21 cellular contexts compared by ENCODE assay signal in the genomic region with DNA sequence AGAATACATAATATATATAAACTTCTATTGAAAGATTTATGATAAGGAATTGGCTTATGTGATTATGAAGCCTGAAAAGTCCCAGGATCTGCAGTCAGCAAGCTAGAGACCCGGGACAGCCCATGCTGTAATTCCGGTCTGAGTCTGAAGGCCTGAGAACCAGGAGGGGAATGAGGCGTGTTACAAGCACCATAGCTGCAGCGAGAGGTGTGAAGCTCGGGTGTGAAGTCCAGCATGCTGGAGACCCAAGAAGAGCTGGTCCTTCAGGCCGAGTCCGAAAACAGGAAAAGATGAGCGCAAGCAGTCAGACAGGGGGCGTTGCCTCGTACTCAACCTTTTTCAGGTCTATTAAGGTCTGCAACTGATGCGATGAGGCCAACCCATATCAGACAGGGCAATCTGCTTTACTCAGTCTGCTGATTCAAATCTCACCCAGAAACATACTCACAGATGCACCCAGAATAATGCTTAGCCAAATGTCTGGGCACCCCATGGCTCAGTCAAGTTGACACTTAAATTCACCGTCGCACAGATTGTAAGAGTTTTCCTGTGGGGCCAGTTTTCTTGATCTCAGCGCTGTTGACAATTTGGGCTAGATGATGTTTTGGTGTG. TPM values are rescaled to one million over a fixed set of nuclear protein-coding genes. Genes with fewer than 3 reads are reported as not detected.
DNase-seq lines count a peak whose midpoint lies in the region; ATAC-seq and TF ChIP-seq lines count a peak whose summit lies in the region.
"Had no signal": no experiment of that assay in that cellular context is flagged by ENCODE, and none has a peak within 500 bp of the region (broad histone marks: within the 10 kb centered on the region; RNA-seq: fewer than 3 reads in every experiment).

No MANE protein-coding gene starts in this region.

- H4K20me1 ChIP-seq in HCT116 (ENCODE audit: insufficient read depth), result no peaks in the 10 kb centered on the region
- H4K20me1 ChIP-seq: BLaER1 had no signal

- H3K9me3 Mint-ChIP-seq in brain (peaks cover 0 to 11% (median 3%) of the 10 kb centered on the region in 5 experiments), Calu3 (ENCODE audit: low read depth, unreplicated experiment) (no peaks in the 10 kb centered on the region)
- no peaks in the 10 kb centered on the region for H3K9me3 Mint-ChIP-seq in stimulated activated effector memory CD8-positive, alpha-beta T cell treated with anti-CD3 and anti-CD28 coated beads, Interleukin-12 subunit alpha, Interleukin-12 subunit beta, amount 100 ng/mL, for 72 hours
- H3K9me3 Mint-ChIP-seq in activated CD4-positive, alpha-beta T cell treated with anti-CD3 and anti-CD28 coated beads, Interleukin-2, amount 10 ng/mL, durations not matched to agents 7 days and 5 days, result no peaks in the 10 kb centered on the region
- H3K9me3 Mint-ChIP-seq: CD4-positive, CD25-positive, alpha-beta regulatory T cell; CD8-positive, alpha-beta T cell; GM23338 had no signal

- POLR2A ChIA-PET in HCT116 (lab: Charles Lee), result no interaction called here
- POLR2A ChIA-PET in activated CD4-positive, alpha-beta T cell treated with anti-CD3 and anti-CD28 coated beads, Interleukin-2, amount 10 ng/mL, durations not matched to agents 7 days and 5 days (lab: Charles Lee), result no interaction called here

- peaks cover 7% of the 10 kb centered on the region for H3K27me3 Mint-ChIP-seq in brain
- peaks cover 88% of the 10 kb centered on the region for H3K27me3 Mint-ChIP-seq in Calu3 (ENCODE audit: unreplicated experiment)
- H3K27me3 Mint-ChIP-seq in activated CD4-positive, alpha-beta T cell treated with anti-CD3 and anti-CD28 coated beads, Interleukin-2, amount 10 ng/mL, durations not matched to agents 7 days and 5 days, result peaks cover 17% of the 10 kb centered on the region

- H2AFZ ChIP-seq in HCT116 (ENCODE audit: low read depth, low read length, poor library complexity, severe bottlenecking), result no peak overlapping the region

- H3K36me3 Mint-ChIP-seq in brain (no peaks in the 10 kb centered on the region), Calu3 (ENCODE audit: insufficient read depth, unreplicated experiment) (no peaks in the 10 kb centered on the region)
- no peaks in the 10 kb centered on the region for H3K36me3 Mint-ChIP-seq in stimulated activated effector memory CD8-positive, alpha-beta T cell treated with anti-CD3 and anti-CD28 coated beads, Interleukin-12 subunit alpha, Interleukin-12 subunit beta, amount 100 ng/mL, for 72 hours
- no peaks in the 10 kb centered on the region for H3K36me3 Mint-ChIP-seq in activated CD4-positive, alpha-beta T cell treated with anti-CD3 and anti-CD28 coated beads, Interleukin-2, amount 10 ng/mL, durations not matched to agents 7 days and 5 days (ENCODE audit: low read depth)
- H3K36me3 Mint-ChIP-seq: CD4-positive, CD25-positive, alpha-beta regulatory T cell; CD8-positive, alpha-beta T cell had no signal

- H3K27ac ChIP-seq in HCT116 (ENCODE audit: low read depth, low read length), result no peak overlapping the region
- H3K27ac ChIP-seq in dorsolateral prefrontal cortex, result no peak overlapping the region
- H3K27ac ChIP-seq: 22Rv1, BLaER1, C4-2B had no signal

- CTCF ChIA-PET in HCT116 (lab: Charles Lee), result no interaction called here
- CTCF ChIA-PET in Calu3 (lab: Charles Lee), result interaction anchor here (0.9 to 1.4 kb wide), 3 partner anchors 12 to 16 kb away, joined by 3 to 5 read pairs (median 5); no protein-coding TSS in a partner anchor
- CTCF ChIA-PET in activated CD4-positive, alpha-beta T cell treated with anti-CD3 and anti-CD28 coated beads, Interleukin-2, amount 10 ng/mL, durations not matched to agents 7 days and 5 days (lab: Charles Lee), result interaction anchor here (0.6 to 1.4 kb wide), 3 partner anchors 9 to 253 kb away, joined by 3 to 5 read pairs (median 3); no protein-coding TSS in a partner anchor

- no peaks in the 10 kb centered on the region for H3K9me3 ChIP-seq in HCT116 (ENCODE audit: control insufficient read depth in 1 of 2, insufficient read depth in 1 of 2, low read depth in 1 of 2, low read length in 2 of 2)
- H3K9me3 ChIP-seq: BLaER1, Caco-2, HAP-1 had no signal

- H3K9me2 ChIP-seq in HCT116 (ENCODE audit: insufficient read depth), result no peaks in the 10 kb centered on the region

- H3K4me3 ChIP-seq in HCT116 (replicated peaks in 1 of 2; ENCODE audit: low read depth in 1 of 2, low read length in 2 of 2) (no peak overlapping the region), dorsolateral prefrontal cortex (no peak overlapping the region)
- H3K4me3 ChIP-seq: BLaER1, GM12878, GM23338, HAP-1 had no signal

- DNase-seq in HCT116 (ENCODE audit: low read depth, low spot score), result no peak
- peak; percentile 15 for DNase-seq in left kidney (ENCODE audit: low read depth, low spot score)
- no peak for DNase-seq in stimulated activated effector memory CD8-positive, alpha-beta T cell treated with anti-CD3 and anti-CD28 coated beads, Interleukin-12 subunit alpha, Interleukin-12 subunit beta, amount 100 ng/mL, for 72 hours (ENCODE audit: low spot score in 2 of 2)
- DNase-seq in dorsolateral prefrontal cortex, result no peak
- no peak for DNase-seq in Calu3
- DNase-seq in activated CD4-positive, alpha-beta T cell treated with anti-CD3 and anti-CD28 coated beads, Interleukin-2, amount 10 ng/mL, durations not matched to agents 7 days and 5 days, result no peak
- DNase-seq: Caco-2; CD4-positive, CD25-positive, alpha-beta regulatory T cell; CD8-positive, alpha-beta T cell; DMS 273 treated with DMSO at 0.1 percent for 48 hours; DMS79; EL; GDM1 had no signal

- no peak overlapping the region for H3K9ac ChIP-seq in HCT116 (ENCODE audit: low read length)
- H3K9ac ChIP-seq: BLaER1 had no signal

- peak; percentile 5; the same call in 1 of the 2 replicates for ATAC-seq in HCT116
- ATAC-seq in stimulated activated effector memory CD8-positive, alpha-beta T cell treated with anti-CD3 and anti-CD28 coated beads, Interleukin-12 subunit alpha, Interleukin-12 subunit beta, amount 100 ng/mL, for 72 hours, result peak; percentile 34
- ATAC-seq: CD8-positive, alpha-beta T cell; GM12878 had no signal

- H3K27ac Mint-ChIP-seq in brain, result peak overlapping the region in 3 of 5 experiments; percentile 27 to 82 (median 61)
- no peak overlapping the region for H3K27ac Mint-ChIP-seq in stimulated activated effector memory CD8-positive, alpha-beta T cell treated with anti-CD3 and anti-CD28 coated beads, Interleukin-12 subunit alpha, Interleukin-12 subunit beta, amount 100 ng/mL, for 72 hours
- H3K27ac Mint-ChIP-seq in Calu3 (ENCODE audit: unreplicated experiment), result no peak overlapping the region
- no peak overlapping the region for H3K27ac Mint-ChIP-seq in activated CD4-positive, alpha-beta T cell treated with anti-CD3 and anti-CD28 coated beads, Interleukin-2, amount 10 ng/mL, durations not matched to agents 7 days and 5 days
- H3K27ac Mint-ChIP-seq: B cell; CD8-positive, alpha-beta T cell; GM23338 had no signal

- H3K36me3 ChIP-seq in HCT116 (ENCODE audit: control insufficient read depth in 1 of 2, insufficient read depth in 2 of 2, low read length in 2 of 2), result no peaks in the 10 kb centered on the region
- H3K36me3 ChIP-seq: BLaER1, HAP-1 had no signal

- intact Hi-C loops in HCT116 (cut with micrococcal nuclease) (no loop called here), dorsolateral prefrontal cortex (cut with DNase I) (no loop called here), Calu3 (cut with micrococcal nuclease; ENCODE audit: unreplicated experiment) (no loop called here)

- BruUV-seq in HCT116 (replicated peaks; lab: Mats Ljungman, UMichigan), result no TSS peak
- no TSS peak for BruUV-seq in Calu3 (replicated peaks; lab: Mats Ljungman, UMichigan)

- no peak for TF ChIP-seq RAD21 in HCT116 (IDR thresholded peaks at IDR 0.05; ENCODE audit: low read depth)

- no peak for TF ChIP-seq POLR2A in HCT116 (IDR thresholded peaks at IDR 0.05; ENCODE audit: borderline replicate concordance, extremely low read depth, insufficient read depth, insufficient read length)

- no peak overlapping the region for H3K4me3 Mint-ChIP-seq in brain
- H3K4me3 Mint-ChIP-seq in stimulated activated effector memory CD8-positive, alpha-beta T cell treated with anti-CD3 and anti-CD28 coated beads, Interleukin-12 subunit alpha, Interleukin-12 subunit beta, amount 100 ng/mL, for 72 hours, result no peak overlapping the region
- H3K4me3 Mint-ChIP-seq in Calu3 (ENCODE audit: low read depth, unreplicated experiment), result no peak overlapping the region
- no peak overlapping the region for H3K4me3 Mint-ChIP-seq in activated CD4-positive, alpha-beta T cell treated with anti-CD3 and anti-CD28 coated beads, Interleukin-2, amount 10 ng/mL, durations not matched to agents 7 days and 5 days
- H3K4me3 Mint-ChIP-seq: B cell; CD4-positive, CD25-positive, alpha-beta regulatory T cell; CD8-positive, alpha-beta T cell; GM23338 had no signal

- peak overlapping the region; percentile 33 for H3K4me2 ChIP-seq in HCT116 (ENCODE audit: low read length)
- H3K4me2 ChIP-seq: BLaER1, GM23338 had no signal

- no peaks in the 10 kb centered on the region for H3K79me2 ChIP-seq in HCT116 (ENCODE audit: insufficient read depth, low read length)

- peaks cover 8 to 41% of the 10 kb centered on the region in 2 experiments for H3K4me1 ChIP-seq in HCT116 (ENCODE audit: control insufficient read depth in 1 of 2, insufficient read depth in 2 of 2, low read length in 2 of 2)
- H3K4me1 ChIP-seq: HAP-1 had no signal

- TF ChIP-seq CTCF in HCT116 (IDR thresholded peaks at IDR 0.05 in 2 of 3, conservative IDR thresholded peaks at IDR 0.05 in 1 of 3; ENCODE audit: borderline replicate concordance in 1 of 3, insufficient read depth in 1 of 3, low read depth in 2 of 3, low read length in 2 of 3) (0 out of 6 replicates have a peak, but pooled peaks of 1 of the 3 experiments have one; percentile 4), brain (conservative IDR thresholded peaks at IDR 0.05) (no peak), dorsolateral prefrontal cortex (IDR thresholded peaks at IDR 0.05 in 54 of 56, conservative IDR thresholded peaks at IDR 0.05 in 2 of 56; ENCODE audit: low read depth in 1 of 56, partially characterized antibody in 56 of 56) (no peak), Calu3 (IDR thresholded peaks at IDR 0.05; ENCODE audit: unreplicated experiment) (no peak)

- no peaks in the 10 kb centered on the region for H3K27me3 ChIP-seq in HCT116 (ENCODE audit: insufficient read depth, low read length)
- peaks cover 0 to 4% (median 0%) of the 10 kb centered on the region in 45 donors for H3K27me3 ChIP-seq in dorsolateral prefrontal cortex
- H3K27me3 ChIP-seq: BLaER1 had no signal

- RAD21 ChIA-PET in HCT116 (lab: Charles Lee; ENCODE audit: low non-redundant PET in 1 of 2, low total read pairs in 2 of 2, uncharacterized antibody in 2 of 2, unreplicated experiment in 2 of 2), result no interaction called here

- peaks cover 62% of the 10 kb centered on the region for H3K4me1 Mint-ChIP-seq in brain
- peaks cover 5% of the 10 kb centered on the region for H3K4me1 Mint-ChIP-seq in stimulated activated effector memory CD8-positive, alpha-beta T cell treated with anti-CD3 and anti-CD28 coated beads, Interleukin-12 subunit alpha, Interleukin-12 subunit beta, amount 100 ng/mL, for 72 hours
- H3K4me1 Mint-ChIP-seq in Calu3 (ENCODE audit: low read depth, unreplicated experiment), result peaks cover under 1% of the 10 kb centered on the region
- peaks cover 11% of the 10 kb centered on the region for H3K4me1 Mint-ChIP-seq in activated CD4-positive, alpha-beta T cell treated with anti-CD3 and anti-CD28 coated beads, Interleukin-2, amount 10 ng/mL, durations not matched to agents 7 days and 5 days
- H3K4me1 Mint-ChIP-seq: B cell had no signal

RNA-seq across cellular contexts. Expression of a gene that starts 40.4 kb away (rescaled TPM):
- 36.9 TPM for total RNA-seq in HCT116 (2021; ENCODE audit: unreplicated experiment)
- 22.4 and 32.0 TPM in 2 replicates for polyA plus RNA-seq in HCT116 (2012)
- polyA plus RNA-seq in brain (ENCODE audit: insufficient read depth, low read depth, low replicate concordance), result 32.5 TPM
- 10 to 100 TPM; 13.4 to 30.6 (median 19.7) TPM for total RNA-seq in dorsolateral prefrontal cortex
- total RNA-seq in Calu3 (2022), result 21.0 and 23.2 TPM in 2 replicates
- 10 to 100 TPM; 12.2 TPM for total RNA-seq in activated CD4-positive, alpha-beta T cell treated with anti-CD3 and anti-CD28 coated beads, Interleukin-2, amount 10 ng/mL, durations not matched to agents 7 days and 5 days

Comparison
In these comparisons a context has a peak if more than half of its experiments do, and no peak if none do; other contexts are left out.
1. H3K27ac Mint-ChIP-seq: peak in brain (3 of 5); none in stimulated activated effector memory CD8-positive, alpha-beta T cell treated with anti-CD3 and anti-CD28 coated beads, Interleukin-12 subunit alpha, Interleukin-12 subunit beta, amount 100 ng/mL, for 72 hours (single experiment), Calu3 (single experiment) and activated CD4-positive, alpha-beta T cell treated with anti-CD3 and anti-CD28 coated beads, Interleukin-2, amount 10 ng/mL, durations not matched to agents 7 days and 5 days (single experiment).